10 cellular contexts compared by ENCODE assay signal in genomic region chr17:82235775-82236141, GRCh38. TPM values are rescaled to one million over a fixed set of nuclear protein-coding genes. Genes with fewer than 3 reads are reported as not detected.
A peak's percentile ranks its signal among the peaks of the same experiment; 100 is the strongest.
DNase-seq lines count a peak whose midpoint lies in the region; ATAC-seq and TF ChIP-seq lines count a peak whose summit lies in the region.
"Had no signal": no experiment of that assay in that cellular context is flagged by ENCODE, and none has a peak within 500 bp of the region (broad histone marks: within the 10 kb centered on the region; RNA-seq: fewer than 3 reads in every experiment).

No MANE protein-coding gene starts in this region.

- POLR2A ChIA-PET in activated CD8-positive, alpha-beta T cell treated with anti-CD3 and anti-CD28 coated beads, Interleukin-2, amount 10 ng/mL, durations not matched to agents 7 days and 5 days (lab: Charles Lee): interaction anchor here (0.5 to 1.7 kb wide), 4 partner anchors 22 to 250 kb away, joined by 3 to 7 read pairs (median 3); no protein-coding TSS in a partner anchor
- POLR2A ChIA-PET in activated CD8-positive, alpha-beta T cell treated with anti-CD3 and anti-CD28 coated beads for 36 hours (lab: Charles Lee): interaction anchor here (0.8 to 2.2 kb wide), 9 partner anchors 9 to 86 kb away, joined by 3 to 9 read pairs (median 4); partner anchors contain the start of gene CSNK1D

- no peaks in the 10 kb centered on the region for H3K27me3 ChIP-seq in RWPE2 (ENCODE audit: insufficient read depth, poor library complexity, severe bottlenecking)
- H3K27me3 ChIP-seq in left lung: no peaks in the 10 kb centered on the region
- H3K27me3 ChIP-seq in thyroid gland: no peaks in the 10 kb centered on the region

- 53 to 62% methylated on average over 4 to 14 of the region's 15 CpGs for WGBS in thyroid gland, 2 donors

- H3K27ac Mint-ChIP-seq in activated CD8-positive, alpha-beta T cell treated with anti-CD3 and anti-CD28 coated beads, Interleukin-2, amount 10 ng/mL, durations not matched to agents 7 days and 5 days: peak overlapping the region; percentile 52
- no peak overlapping the region for H3K27ac Mint-ChIP-seq in activated CD8-positive, alpha-beta T cell treated with anti-CD3 and anti-CD28 coated beads for 36 hours

- H3K36me3 Mint-ChIP-seq in activated CD8-positive, alpha-beta T cell treated with anti-CD3 and anti-CD28 coated beads, Interleukin-2, amount 10 ng/mL, durations not matched to agents 7 days and 5 days (ENCODE audit: low read depth): peaks cover 43% of the 10 kb centered on the region
- peaks cover 20% of the 10 kb centered on the region for H3K36me3 Mint-ChIP-seq in activated CD8-positive, alpha-beta T cell treated with anti-CD3 and anti-CD28 coated beads for 36 hours (ENCODE audit: low read depth)

- H3K9me3 ChIP-seq in RWPE2 (ENCODE audit: severe bottlenecking) (no peaks in the 10 kb centered on the region), left lung (no peaks in the 10 kb centered on the region), thyroid gland (no peaks in the 10 kb centered on the region)

- TF ChIP-seq POLR2A in thyroid gland (IDR thresholded peaks at IDR 0.05): peak in 1 of 2 donors; percentile 58

- no peak for TF ChIP-seq CTCF in activated CD8-positive, alpha-beta T cell treated with anti-CD3 and anti-CD28 coated beads for 36 hours (IDR thresholded peaks at IDR 0.05)
- TF ChIP-seq CTCF in RWPE2 (IDR thresholded peaks at IDR 0.05; ENCODE audit: poor library complexity, severe bottlenecking): no peak
- TF ChIP-seq CTCF in left lung (IDR thresholded peaks at IDR 0.05): no peak
- no peak for TF ChIP-seq CTCF in thyroid gland (IDR thresholded peaks at IDR 0.05)

- no peak for DNase-seq in activated CD8-positive, alpha-beta T cell treated with anti-CD3 and anti-CD28 coated beads, Interleukin-2, amount 10 ng/mL, durations not matched to agents 7 days and 5 days
- no peak for DNase-seq in activated CD8-positive, alpha-beta T cell treated with anti-CD3 and anti-CD28 coated beads for 36 hours
- DNase-seq in RWPE2 (ENCODE audit: low spot score): no peak
- peak; percentile 56 to 87 for DNase-seq in left lung
- peak; percentile 91 for DNase-seq in thyroid gland
- no peak for DNase-seq in stimulated activated naive CD4-positive, alpha-beta T cell (lab: John Stamatoyannopoulos, UW)
- DNase-seq in HuH-7.5 (ENCODE audit: low spot score): no peak
- DNase-seq: SIG-M5 had no signal

- intact Hi-C loops in activated CD8-positive, alpha-beta T cell treated with anti-CD3 and anti-CD28 coated beads for 36 hours (cut with micrococcal nuclease): no loop called here
- intact Hi-C loops in left lung (cut with DNase I): loop anchor here in 1 of 2 donors (5.0 to 10.0 kb wide), 2 partner anchors 59 to 87 kb away; no protein-coding TSS in a partner anchor
- intact Hi-C loops in thyroid gland (cut with DNase I): loop anchor here (5.0 kb wide), 1 partner anchor 87 kb away; no protein-coding TSS in a partner anchor

- no peaks in the 10 kb centered on the region for H3K9me3 Mint-ChIP-seq in activated CD8-positive, alpha-beta T cell treated with anti-CD3 and anti-CD28 coated beads, Interleukin-2, amount 10 ng/mL, durations not matched to agents 7 days and 5 days (ENCODE audit: insufficient read depth)
- no peaks in the 10 kb centered on the region for H3K9me3 Mint-ChIP-seq in activated CD8-positive, alpha-beta T cell treated with anti-CD3 and anti-CD28 coated beads for 36 hours

- peaks cover 63% of the 10 kb centered on the region for H3K4me1 Mint-ChIP-seq in activated CD8-positive, alpha-beta T cell treated with anti-CD3 and anti-CD28 coated beads, Interleukin-2, amount 10 ng/mL, durations not matched to agents 7 days and 5 days (ENCODE audit: low read depth)
- peaks cover 39% of the 10 kb centered on the region for H3K4me1 Mint-ChIP-seq in activated CD8-positive, alpha-beta T cell treated with anti-CD3 and anti-CD28 coated beads for 36 hours (ENCODE audit: low read depth)

- CTCF ChIA-PET in activated CD8-positive, alpha-beta T cell treated with anti-CD3 and anti-CD28 coated beads, Interleukin-2, amount 10 ng/mL, durations not matched to agents 7 days and 5 days (lab: Charles Lee): interaction anchor here (0.7 to 4.3 kb wide), 21 partner anchors 14 to 205 kb away, joined by 3 to 30 read pairs (median 5); partner anchors contain the start of gene CD7
- CTCF ChIA-PET in activated CD8-positive, alpha-beta T cell treated with anti-CD3 and anti-CD28 coated beads for 36 hours (lab: Charles Lee): interaction anchor here (0.6 to 2.5 kb wide), 27 partner anchors 11 to 220 kb away, joined by 3 to 11 read pairs (median 5); partner anchors contain the start of genes CCDC57, CD7 and CSNK1D

- no peak overlapping the region for H3K4me3 Mint-ChIP-seq in activated CD8-positive, alpha-beta T cell treated with anti-CD3 and anti-CD28 coated beads, Interleukin-2, amount 10 ng/mL, durations not matched to agents 7 days and 5 days
- H3K4me3 Mint-ChIP-seq in activated CD8-positive, alpha-beta T cell treated with anti-CD3 and anti-CD28 coated beads for 36 hours: no peak overlapping the region
- H3K4me3 Mint-ChIP-seq: B cell had no signal

- peaks cover 84% of the 10 kb centered on the region for H3K36me3 ChIP-seq in RWPE2 (ENCODE audit: low read depth)
- peaks cover 0 to 64% of the 10 kb centered on the region in 2 donors for H3K36me3 ChIP-seq in left lung
- H3K36me3 ChIP-seq in thyroid gland: peaks cover 0 to 5% of the 10 kb centered on the region in 2 donors

- no peak for ATAC-seq in activated CD8-positive, alpha-beta T cell treated with anti-CD3 and anti-CD28 coated beads, Interleukin-2, amount 10 ng/mL, durations not matched to agents 7 days and 5 days
- ATAC-seq in activated CD8-positive, alpha-beta T cell treated with anti-CD3 and anti-CD28 coated beads for 36 hours: no peak
- ATAC-seq in RWPE2 (ENCODE audit: low read depth): peak; percentile 17; the same call in 2 of the 3 replicates
- peak; percentile 4 for ATAC-seq in left lung
- ATAC-seq in HG02970 (IDR thresholded peaks at IDR 0.05; ENCODE audit: low FRiP score, unreplicated experiment): no peak

- H3K4me3 ChIP-seq in RWPE2 (ENCODE audit: severe bottlenecking): no peak overlapping the region
- no peak overlapping the region for H3K4me3 ChIP-seq in left lung
- no peak overlapping the region for H3K4me3 ChIP-seq in thyroid gland (replicated peaks in 1 of 3)

- no peaks in the 10 kb centered on the region for H3K27me3 Mint-ChIP-seq in activated CD8-positive, alpha-beta T cell treated with anti-CD3 and anti-CD28 coated beads, Interleukin-2, amount 10 ng/mL, durations not matched to agents 7 days and 5 days (ENCODE audit: low read depth)
- no peaks in the 10 kb centered on the region for H3K27me3 Mint-ChIP-seq in activated CD8-positive, alpha-beta T cell treated with anti-CD3 and anti-CD28 coated beads for 36 hours
- H3K27me3 Mint-ChIP-seq: B cell had no signal

- peak overlapping the region; percentile 91 for H3K27ac ChIP-seq in RWPE2 (ENCODE audit: poor library complexity, severe bottlenecking)
- peak overlapping the region in 1 of 2 donors; percentile 55 for H3K27ac ChIP-seq in left lung
- H3K27ac ChIP-seq in thyroid gland: peak overlapping the region; percentile 70 to 88 (median 77)

- H3K4me1 ChIP-seq in RWPE2 (ENCODE audit: insufficient read depth, poor library complexity, severe bottlenecking): peaks cover 77% of the 10 kb centered on the region
- H3K4me1 ChIP-seq in left lung: peaks cover 46 to 100% of the 10 kb centered on the region in 2 donors
- peaks cover 94 to 100% of the 10 kb centered on the region in 2 donors for H3K4me1 ChIP-seq in thyroid gland

RNA-seq across cellular contexts. Expression of gene SLC16A3, which starts 6.9 kb away (rescaled TPM):
- 100 to 1,000 TPM; 257 to 264 TPM for total RNA-seq in activated CD8-positive, alpha-beta T cell treated with anti-CD3 and anti-CD28 coated beads, Interleukin-2, amount 10 ng/mL, durations not matched to agents 7 days and 5 days
- total RNA-seq in activated CD8-positive, alpha-beta T cell treated with anti-CD3 and anti-CD28 coated beads for 36 hours: 100 to 1,000 TPM; 183 to 193 TPM
- 100 to 1,000 TPM in 1 of 2 donors, 10 to 100 TPM in 1; 71.2 to 149 TPM for total RNA-seq in left lung
- 10 to 100 TPM; 42.1 to 75.5 (median 44.2) TPM for total RNA-seq in thyroid gland

RNA-seq across cellular contexts. Expression of gene CCDC57, which starts 23.1 kb away (rescaled TPM):
- total RNA-seq in activated CD8-positive, alpha-beta T cell treated with anti-CD3 and anti-CD28 coated beads, Interleukin-2, amount 10 ng/mL, durations not matched to agents 7 days and 5 days: 10 to 100 TPM; 78.3 to 84.7 TPM
- total RNA-seq in activated CD8-positive, alpha-beta T cell treated with anti-CD3 and anti-CD28 coated beads for 36 hours: 10 to 100 TPM; 56.6 to 64.2 TPM
- total RNA-seq in left lung: 10 to 100 TPM; 41.7 to 54.5 TPM
- 10 to 100 TPM; 27.1 to 79.9 (median 50.9) TPM for total RNA-seq in thyroid gland

RNA-seq across cellular contexts. Expression of gene CSNK1D, which starts 37.7 kb away (rescaled TPM):
- total RNA-seq in activated CD8-positive, alpha-beta T cell treated with anti-CD3 and anti-CD28 coated beads, Interleukin-2, amount 10 ng/mL, durations not matched to agents 7 days and 5 days: 100 to 1,000 TPM in 1 of 2 experiments, 10 to 100 TPM in 1; 99.5 to 111 TPM
- total RNA-seq in activated CD8-positive, alpha-beta T cell treated with anti-CD3 and anti-CD28 coated beads for 36 hours: 10 to 100 TPM; 90.6 to 97.0 TPM
- total RNA-seq in left lung: 100 to 1,000 TPM; 122 to 160 TPM
- total RNA-seq in thyroid gland: 10 to 100 TPM; 47.3 to 91.2 (median 88.7) TPM

Comparison
In these comparisons a context has a peak if more than half of its experiments do, and no peak if none do; other contexts are left out.
1. ATAC-seq: peak in RWPE2 (single experiment) and left lung (single experiment); none in activated CD8-positive, alpha-beta T cell treated with anti-CD3 and anti-CD28 coated beads, Interleukin-2, amount 10 ng/mL, durations not matched to agents 7 days and 5 days (single experiment), activated CD8-positive, alpha-beta T cell treated with anti-CD3 and anti-CD28 coated beads for 36 hours (single experiment) and HG02970 (single experiment).
2. DNase-seq: peak in left lung (2 of 2) and thyroid gland (2 of 2); none in activated CD8-positive, alpha-beta T cell treated with anti-CD3 and anti-CD28 coated beads, Interleukin-2, amount 10 ng/mL, durations not matched to agents 7 days and 5 days (single experiment), activated CD8-positive, alpha-beta T cell treated with anti-CD3 and anti-CD28 coated beads for 36 hours (single experiment), RWPE2 (single experiment), stimulated activated naive CD4-positive, alpha-beta T cell (0 of 6) and HuH-7.5 (single experiment).